In the genomic region with DNA sequence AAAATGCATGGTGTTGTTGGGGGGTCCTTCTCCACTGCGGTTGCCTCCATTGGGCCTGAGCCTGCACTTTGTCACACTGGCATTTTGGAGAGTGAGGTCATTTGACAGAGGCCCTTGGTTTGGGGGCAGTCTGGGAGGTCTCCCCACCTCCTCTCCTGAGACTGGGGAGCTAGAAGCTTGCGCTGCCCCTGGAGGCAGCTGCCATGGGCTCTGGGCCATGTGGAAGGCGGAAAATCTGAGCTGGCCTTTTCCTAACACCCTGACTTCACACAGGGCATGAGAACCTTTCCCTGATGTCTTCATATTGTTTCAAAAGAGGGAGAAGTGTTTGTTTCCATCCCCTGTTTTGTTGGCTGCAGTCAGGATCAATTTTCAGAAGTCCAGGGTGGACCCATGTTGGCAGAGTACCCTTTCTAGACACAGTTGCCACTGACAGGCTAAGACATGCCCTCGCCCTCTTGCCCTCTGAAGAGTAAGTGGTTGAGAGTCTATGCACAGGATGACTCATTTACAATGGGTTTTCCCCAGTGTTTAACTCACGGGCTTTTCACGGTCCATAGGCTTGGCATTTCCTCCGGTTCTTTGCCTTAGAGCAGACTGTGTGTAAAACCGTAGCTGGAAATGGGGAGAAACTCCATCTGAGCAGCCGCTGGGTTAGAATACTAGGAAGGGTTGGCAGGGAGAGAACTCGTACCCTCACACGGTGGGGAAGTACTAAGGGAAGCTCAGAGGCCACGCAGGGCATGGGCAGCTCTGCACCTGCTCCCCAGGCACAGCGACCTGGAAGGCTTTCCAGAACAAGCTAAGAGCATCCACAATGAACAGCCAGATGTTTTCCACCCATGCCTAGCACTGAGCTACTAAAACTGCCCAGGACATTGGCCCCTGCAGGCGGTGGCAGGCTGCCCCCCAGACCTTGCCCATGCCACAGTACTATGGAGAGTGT, we compare ENCODE assay signal across 8 cellular contexts.
DNase-seq lines count a peak whose midpoint lies in the region; ATAC-seq and TF ChIP-seq lines count a peak whose summit lies in the region.

No MANE protein-coding gene starts in this region.

- H4K20me1 ChIP-seq in OCI-LY7 (ENCODE audit: insufficient read depth, low read length): no peaks in the 10 kb centered on the region

- no peak overlapping the region for H3K27ac Mint-ChIP-seq in activated CD4-positive, alpha-beta T cell treated with anti-CD3 and anti-CD28 coated beads, Interleukin-2, amount 10 ng/mL, durations not matched to agents 7 days and 5 days

- no peak overlapping the region for H3K27ac ChIP-seq in prostate gland
- no peak overlapping the region for H3K27ac ChIP-seq in esophagus muscularis mucosa (replicated peaks in 1 of 4)
- H3K27ac ChIP-seq in OCI-LY7 (ENCODE audit: low read depth, low read length, poor library complexity, severe bottlenecking): no peak overlapping the region

- H3K4me3 Mint-ChIP-seq in activated CD4-positive, alpha-beta T cell treated with anti-CD3 and anti-CD28 coated beads, Interleukin-2, amount 10 ng/mL, durations not matched to agents 7 days and 5 days: no peak overlapping the region

- no peak for TF ChIP-seq CTCF in prostate gland (IDR thresholded peaks at IDR 0.05)
- no peak for TF ChIP-seq CTCF in esophagus muscularis mucosa (IDR thresholded peaks at IDR 0.05)
- no peak for TF ChIP-seq CTCF in OCI-LY7 (conservative IDR thresholded peaks at IDR 0.05; ENCODE audit: low read length)

- no TSS peak for BruUV-seq in OCI-LY7 (replicated peaks; lab: Mats Ljungman, UMichigan)

- ATAC-seq in GM19438 (IDR thresholded peaks at IDR 0.05; ENCODE audit: low read depth, unreplicated experiment) (peak; percentile 48), HG03097 (IDR thresholded peaks at IDR 0.05; ENCODE audit: low FRiP score, unreplicated experiment) (peak; percentile 74)

- H3K4me3 ChIP-seq in prostate gland: no peak overlapping the region
- no peak overlapping the region for H3K4me3 ChIP-seq in esophagus muscularis mucosa
- H3K4me3 ChIP-seq in OCI-LY7 (ENCODE audit: low read depth, low read length, poor library complexity, severe bottlenecking): no peak overlapping the region

- 56% methylated on average over 14 of the region's 14 CpGs for WGBS in prostate gland
- WGBS in esophagus muscularis mucosa: 83% methylated on average over 13 of the region's 14 CpGs

- TF ChIP-seq POLR2A in prostate gland (IDR thresholded peaks at IDR 0.05) (no peak), esophagus muscularis mucosa (IDR thresholded peaks at IDR 0.05; ENCODE audit: low read depth) (no peak)

- H3K9me3 Mint-ChIP-seq in activated CD4-positive, alpha-beta T cell treated with anti-CD3 and anti-CD28 coated beads, Interleukin-2, amount 10 ng/mL, durations not matched to agents 7 days and 5 days: no peaks in the 10 kb centered on the region

- H3K9me3 ChIP-seq in prostate gland (no peaks in the 10 kb centered on the region), esophagus muscularis mucosa (no peaks in the 10 kb centered on the region), OCI-LY7 (ENCODE audit: low read length) (no peaks in the 10 kb centered on the region)

- intact Hi-C loops in prostate gland (cut with DNase I) (no loop called here), esophagus muscularis mucosa (cut with DNase I) (no loop called here), OCI-LY7 (cut with micrococcal nuclease; ENCODE audit: unreplicated experiment) (no loop called here)

- no peaks in the 10 kb centered on the region for H3K36me3 Mint-ChIP-seq in activated CD4-positive, alpha-beta T cell treated with anti-CD3 and anti-CD28 coated beads, Interleukin-2, amount 10 ng/mL, durations not matched to agents 7 days and 5 days (ENCODE audit: low read depth)

- no peak for TF ChIP-seq EP300 in esophagus muscularis mucosa (IDR thresholded peaks at IDR 0.05)

- no peaks in the 10 kb centered on the region for H3K4me1 Mint-ChIP-seq in activated CD4-positive, alpha-beta T cell treated with anti-CD3 and anti-CD28 coated beads, Interleukin-2, amount 10 ng/mL, durations not matched to agents 7 days and 5 days

- H3K27me3 ChIP-seq in prostate gland (replicated peaks; ENCODE audit: insufficient read depth) (no peaks in the 10 kb centered on the region), esophagus muscularis mucosa (no peaks in the 10 kb centered on the region)

- DNase-seq in T1000 (lab: John Stamatoyannopoulos, UW) (peak; percentile 68), prostate gland (ENCODE audit: low spot score) (peak; percentile 67), esophagus muscularis mucosa (ENCODE audit: extremely low spot score) (no peak), OCI-LY7 (ENCODE audit: low spot score) (no peak)
- DNase-seq in activated CD4-positive, alpha-beta T cell treated with anti-CD3 and anti-CD28 coated beads for 4 hours: no peak
- no peak for DNase-seq in activated CD4-positive, alpha-beta T cell treated with anti-CD3 and anti-CD28 coated beads, Interleukin-2, amount 10 ng/mL, durations not matched to agents 7 days and 5 days

- H3K36me3 ChIP-seq in prostate gland (no peaks in the 10 kb centered on the region), esophagus muscularis mucosa (peaks cover 0 to 5% (median 0%) of the 10 kb centered on the region in 4 donors), OCI-LY7 (ENCODE audit: insufficient read depth, low read length) (no peaks in the 10 kb centered on the region)

- POLR2A ChIA-PET in activated CD4-positive, alpha-beta T cell treated with anti-CD3 and anti-CD28 coated beads, Interleukin-2, amount 10 ng/mL, durations not matched to agents 7 days and 5 days (lab: Charles Lee): no interaction called here
- POLR2A ChIA-PET in OCI-LY7 (lab: Charles Lee): no interaction called here

- H3K4me1 ChIP-seq in prostate gland (replicated peaks) (no peaks in the 10 kb centered on the region), esophagus muscularis mucosa (no peaks in the 10 kb centered on the region), OCI-LY7 (ENCODE audit: insufficient read depth, low read length, poor library complexity, severe bottlenecking) (no peaks in the 10 kb centered on the region)

- H3K9me2 ChIP-seq in OCI-LY7 (ENCODE audit: insufficient read depth, low read length): no peaks in the 10 kb centered on the region

- CTCF ChIA-PET in activated CD4-positive, alpha-beta T cell treated with anti-CD3 and anti-CD28 coated beads, Interleukin-2, amount 10 ng/mL, durations not matched to agents 7 days and 5 days (lab: Charles Lee): no interaction called here
- CTCF ChIA-PET in OCI-LY7 (lab: Charles Lee; ENCODE audit: unreplicated experiment): no interaction called here

- no peaks in the 10 kb centered on the region for H3K79me2 ChIP-seq in OCI-LY7 (ENCODE audit: insufficient read depth, low read depth, low read length)

- no peaks in the 10 kb centered on the region for H3K27me3 Mint-ChIP-seq in activated CD4-positive, alpha-beta T cell treated with anti-CD3 and anti-CD28 coated beads, Interleukin-2, amount 10 ng/mL, durations not matched to agents 7 days and 5 days

- H3K4me2 ChIP-seq in OCI-LY7 (ENCODE audit: low read length): no peak overlapping the region

- no peak overlapping the region for H2AFZ ChIP-seq in OCI-LY7 (ENCODE audit: low read length)

Comparison
In these comparisons a context has a peak if more than half of its experiments do, and no peak if none do; other contexts are left out.
1. DNase-seq: peak in T1000 (single experiment) and prostate gland (single experiment); none in esophagus muscularis mucosa (single experiment), activated CD4-positive, alpha-beta T cell treated with anti-CD3 and anti-CD28 coated beads for 4 hours (0 of 2), activated CD4-positive, alpha-beta T cell treated with anti-CD3 and anti-CD28 coated beads, Interleukin-2, amount 10 ng/mL, durations not matched to agents 7 days and 5 days (single experiment) and OCI-LY7 (single experiment).